31 cellular contexts compared by ENCODE assay signal in the genomic region with DNA sequence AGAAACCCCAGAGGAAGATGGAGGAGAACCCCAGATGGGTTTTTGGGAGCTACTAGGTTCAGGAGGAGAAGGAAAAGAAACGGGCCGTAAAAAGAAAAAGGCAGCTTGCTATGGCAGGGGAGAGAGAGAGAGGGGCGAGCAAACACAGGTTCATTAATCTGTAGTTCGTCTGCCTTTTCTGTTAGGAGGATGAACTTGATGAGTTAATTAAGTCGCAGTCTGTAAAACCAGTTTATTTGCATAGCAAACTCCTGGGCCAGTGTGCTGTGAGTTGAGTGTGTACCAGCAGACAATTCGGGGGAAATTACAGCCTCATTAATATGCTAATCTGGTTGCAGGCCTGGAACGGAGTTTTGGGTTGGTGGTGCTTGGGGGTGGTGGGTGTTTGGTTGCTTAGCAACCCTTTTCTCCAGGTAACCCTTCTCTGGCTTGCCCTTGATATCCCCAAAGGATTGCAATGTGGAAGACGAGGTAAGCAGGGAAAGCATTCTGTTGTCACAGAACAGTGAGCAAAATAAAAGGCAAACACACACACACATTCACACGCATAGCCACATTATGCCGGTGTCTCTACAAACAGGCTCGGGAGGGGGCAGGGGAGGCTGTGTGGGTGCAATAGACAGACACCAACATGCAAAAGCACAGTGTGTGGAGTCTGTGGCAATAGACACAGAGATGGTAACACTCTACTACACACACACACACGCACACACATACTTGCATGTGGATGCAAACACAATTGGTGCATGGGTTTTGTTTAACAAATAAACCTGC. TPM values are rescaled to one million over a fixed set of nuclear protein-coding genes. Genes with fewer than 3 reads are reported as not detected.
A peak's percentile ranks its signal among the peaks of the same experiment; 100 is the strongest.
DNase-seq lines count a peak whose midpoint lies in the region; ATAC-seq and TF ChIP-seq lines count a peak whose summit lies in the region.
"Had no signal": no experiment of that assay in that cellular context is flagged by ENCODE, and none has a peak within 500 bp of the region (broad histone marks: within the 10 kb centered on the region; RNA-seq: fewer than 3 reads in every experiment).

No MANE protein-coding gene starts in this region.

- H3K9me2 ChIP-seq in neural cell (ENCODE audit: insufficient read depth, low read length), result no peaks in the 10 kb centered on the region
- H3K9me2 ChIP-seq: SK-N-SH had no signal

- TF ChIP-seq RAD21 in neural cell (conservative IDR thresholded peaks at IDR 0.05), result no peak

- H3F3A ChIP-seq in neural cell (ENCODE audit: insufficient read depth, low read length, poor library complexity, severe bottlenecking), result no peaks in the 10 kb centered on the region

- DNase-seq in NCI-H526 treated with DMSO at 0.1 percent for 48 hours (lab: John Stamatoyannopoulos, UW) (peak; percentile 97), T-helper 1 cell (no peak)
- DNase-seq in activated CD4-positive, alpha-beta T cell treated with anti-CD3 and anti-CD28 coated beads for 4 hours, result no peak
- no peak for DNase-seq in CD4-positive, alpha-beta T cell
- DNase-seq: activated CD4-positive, alpha-beta T cell treated with anti-CD3 and anti-CD28 coated beads for 36 hours; activated gamma-delta T cell; activated T-cell treated with anti-CD3 and anti-CD28 coated beads, Interleukin-2, amount 50 U/mL, for 24 hours; Caco-2; dermis blood vessel endothelial cell; DMS79 treated with DMSO at 0.1 percent for 48 hours; gastrocnemius medialis; GOT3; kidney; MG63; natural killer cell; NCI-H1694; NCI-H82; ovary; retina; SK-N-SH; stimulated activated naive CD8-positive, alpha-beta T cell treated with anti-CD3 and anti-CD28 coated beads, Interleukin-15, Interleukin-2, amounts not matched to agents 100 U/mL and 50 U/mL, for 24 hours; T-helper 17 cell had no signal

- H3K27me3 ChIP-seq in HUES64 (ENCODE audit: insufficient read depth, low read length) (no peaks in the 10 kb centered on the region), neural cell (ENCODE audit: insufficient read depth, low read depth, low read length) (no peaks in the 10 kb centered on the region)
- peaks cover 23% of the 10 kb centered on the region for H3K27me3 ChIP-seq in CD4-positive, alpha-beta T cell (ENCODE audit: control insufficient read depth, insufficient read depth, low read length)
- H3K27me3 ChIP-seq: BLaER1 treated with 17β-estradiol and CSF1 and Interleukin-3, amounts not matched to agents 10 nM and 100 nM; ovary had no signal

- POLR2A ChIA-PET in CD4-positive, alpha-beta T cell (lab: Charles Lee), result no interaction called here

- H3K27ac ChIP-seq in HUES64 (ENCODE audit: low read depth, low read length) (no peak overlapping the region), neural cell (ENCODE audit: low read length) (peak overlapping the region; percentile 4)
- H3K27ac ChIP-seq in CD4-positive, alpha-beta T cell (ENCODE audit: low read depth, low read length), result no peak overlapping the region
- H3K27ac ChIP-seq: BLaER1 treated with 17β-estradiol and CSF1 and Interleukin-3, amounts not matched to agents 10 nM and 100 nM; gastrocnemius medialis; ovary; skin epidermis; thoracic aorta had no signal

- 38% methylated on average over 10 of the region's 12 CpGs for WGBS in HUES64

- intact Hi-C loops in CD4-positive, alpha-beta T cell (cut with DNase I, micrococcal nuclease), result no loop called here

- peak overlapping the region; percentile 25 to 76 (median 70) for H3K4me3 Mint-ChIP-seq in brain
- no peak overlapping the region for H3K4me3 Mint-ChIP-seq in CD4-positive, alpha-beta T cell
- H3K4me3 Mint-ChIP-seq: activated CD4-positive, alpha-beta T cell treated with anti-CD3 and anti-CD28 coated beads for 36 hours; activated T-cell treated with anti-CD3 and anti-CD28 coated beads, Interleukin-2, amount 50 U/mL, for 24 hours; central memory CD8-positive, alpha-beta T cell; natural killer cell; T-helper 17 cell had no signal

- peak overlapping the region; percentile 8 to 95 (median 78) for H3K27ac Mint-ChIP-seq in brain
- H3K27ac Mint-ChIP-seq in CD4-positive, alpha-beta T cell, result no peak overlapping the region
- H3K27ac Mint-ChIP-seq: activated CD4-positive, alpha-beta T cell treated with anti-CD3 and anti-CD28 coated beads for 36 hours; activated T-cell treated with anti-CD3 and anti-CD28 coated beads, Interleukin-2, amount 50 U/mL, for 24 hours; natural killer cell; T-helper 17 cell had no signal

- TF ChIP-seq CTCF in brain (conservative IDR thresholded peaks at IDR 0.05), result no peak
- TF ChIP-seq CTCF in neural cell (IDR thresholded peaks at IDR 0.05; ENCODE audit: poor library complexity, severe bottlenecking), result no peak
- TF ChIP-seq CTCF in CD4-positive, alpha-beta T cell (IDR thresholded peaks at IDR 0.05), result no peak

- peak overlapping the region; percentile 0 for H2AFZ ChIP-seq in neural cell (ENCODE audit: low read depth, low read length)

- peaks cover 26% of the 10 kb centered on the region for H3K27me3 Mint-ChIP-seq in brain
- H3K27me3 Mint-ChIP-seq in CD4-positive, alpha-beta T cell, result peaks cover 58% of the 10 kb centered on the region

- 0 out of 2 replicates have a peak overlapping the region, but pooled peaks have one; percentile 2 for H3K9ac ChIP-seq in HUES64 (ENCODE audit: low read depth, low read length)
- H3K9ac ChIP-seq in neural cell (ENCODE audit: low read length), result peak overlapping the region; percentile 32
- H3K9ac ChIP-seq: BLaER1 treated with 17β-estradiol and CSF1 and Interleukin-3, amounts not matched to agents 10 nM and 100 nM; SK-N-SH had no signal

- TF ChIP-seq EP300 in neural cell (conservative IDR thresholded peaks at IDR 0.05; ENCODE audit: poor library complexity, severe bottlenecking), result peak; percentile 29

- peaks cover 17% of the 10 kb centered on the region for H3K4me1 ChIP-seq in HUES64 (ENCODE audit: insufficient read depth, low read length)
- H3K4me1 ChIP-seq: BLaER1 treated with 17β-estradiol and CSF1 and Interleukin-3, amounts not matched to agents 10 nM and 100 nM; Caco-2; gastrocnemius medialis had no signal

- H3K79me2 ChIP-seq in neural cell (replicated peaks; ENCODE audit: insufficient read depth, low read length), result no peaks in the 10 kb centered on the region

- no peak overlapping the region for H3K4me3 ChIP-seq in HUES64 (ENCODE audit: low read length)
- peak overlapping the region; percentile 36 for H3K4me3 ChIP-seq in neural cell (ENCODE audit: low read length)
- H3K4me3 ChIP-seq: BLaER1 treated with 17β-estradiol and CSF1 and Interleukin-3, amounts not matched to agents 10 nM and 100 nM; gastrocnemius medialis; MG63; ovary; skin epidermis; thoracic aorta had no signal

- no peaks in the 10 kb centered on the region for H3K36me3 Mint-ChIP-seq in brain
- H3K36me3 Mint-ChIP-seq in CD4-positive, alpha-beta T cell (ENCODE audit: low read depth), result no peaks in the 10 kb centered on the region
- H3K36me3 Mint-ChIP-seq: natural killer cell had no signal

- CTCF ChIA-PET in CD4-positive, alpha-beta T cell (lab: Charles Lee), result no interaction called here

- no peak for ATAC-seq in CD4-positive, alpha-beta T cell (ENCODE audit: poor library complexity)
- ATAC-seq: activated CD4-positive, alpha-beta T cell treated with anti-CD3 and anti-CD28 coated beads for 36 hours; gastrocnemius medialis; natural killer cell; stimulated activated naive CD8-positive, alpha-beta T cell treated with anti-CD3 and anti-CD28 coated beads, Interleukin-15, Interleukin-2, amounts not matched to agents 100 U/mL and 50 U/mL, for 24 hours; T-helper 17 cell had no signal

- H3K4me1 Mint-ChIP-seq in brain, result peaks cover 29% of the 10 kb centered on the region
- H3K4me1 Mint-ChIP-seq in CD4-positive, alpha-beta T cell (ENCODE audit: low read depth), result no peaks in the 10 kb centered on the region
- H3K4me1 Mint-ChIP-seq: activated CD4-positive, alpha-beta T cell treated with anti-CD3 and anti-CD28 coated beads for 36 hours; central memory CD8-positive, alpha-beta T cell; T-helper 17 cell had no signal

- no peaks in the 10 kb centered on the region for H3K36me3 ChIP-seq in HUES64 (ENCODE audit: insufficient read depth, low read length)
- no peaks in the 10 kb centered on the region for H3K36me3 ChIP-seq in neural cell (ENCODE audit: insufficient read depth, low read length)
- H3K36me3 ChIP-seq: BLaER1 treated with 17β-estradiol and CSF1 and Interleukin-3, amounts not matched to agents 10 nM and 100 nM; gastrocnemius medialis; MG63; ovary; thoracic aorta had no signal

- H4K20me1 ChIP-seq in neural cell (ENCODE audit: insufficient read depth), result no peaks in the 10 kb centered on the region
- H4K20me1 ChIP-seq: BLaER1 treated with 17β-estradiol and CSF1 and Interleukin-3, amounts not matched to agents 10 nM and 100 nM had no signal

- peaks cover 0 to 13% (median 5%) of the 10 kb centered on the region in 5 experiments for H3K9me3 Mint-ChIP-seq in brain
- H3K9me3 Mint-ChIP-seq in CD4-positive, alpha-beta T cell, result no peaks in the 10 kb centered on the region
- H3K9me3 Mint-ChIP-seq: activated T-cell treated with anti-CD3 and anti-CD28 coated beads, Interleukin-2, amount 50 U/mL, for 24 hours; central memory CD8-positive, alpha-beta T cell; natural killer cell had no signal

- H3K4me2 ChIP-seq in neural cell (ENCODE audit: low read length), result peak overlapping the region; percentile 41
- H3K4me2 ChIP-seq: BLaER1 treated with 17β-estradiol and CSF1 and Interleukin-3, amounts not matched to agents 10 nM and 100 nM; SK-N-SH had no signal

- H3K9me3 ChIP-seq in HUES64 (ENCODE audit: insufficient read depth, low read depth, low read length) (no peaks in the 10 kb centered on the region), neural cell (ENCODE audit: low read length) (no peaks in the 10 kb centered on the region)
- H3K9me3 ChIP-seq in CD4-positive, alpha-beta T cell (ENCODE audit: control insufficient read depth, low read length), result no peaks in the 10 kb centered on the region
- H3K9me3 ChIP-seq: Caco-2, gastrocnemius medialis, MG63, ovary, SK-N-SH, thoracic aorta had no signal

TF ChIP-seq in neural cell, 6 proteins besides CTCF, POLR2A, EP300 and RAD21 (continues in another document):
- TF ChIP-seq SMC3 (conservative IDR thresholded peaks at IDR 0.05; ENCODE audit: poor library complexity) (no peak), MXI1 (conservative IDR thresholded peaks at IDR 0.05; ENCODE audit: poor library complexity, severe bottlenecking) (no peak)

RNA-seq across cellular contexts. Expression of a gene that starts 29.2 kb away (rescaled TPM):
- 3.0 TPM for polyA plus RNA-seq in HUES64 (2013, experiment 1 of 2)
- 4.6 TPM for polyA plus RNA-seq in HUES64 (2013, experiment 2 of 2)
- 0.10 TPM for polyA plus RNA-seq in brain (ENCODE audit: insufficient read depth, low read depth, low replicate concordance)
- 2.0 and 3.8 TPM in 2 replicates for polyA plus RNA-seq in neural cell
- polyA minus RNA-seq in neural cell, result 4.1 and 5.6 TPM in 2 replicates
- total RNA-seq in CD4-positive, alpha-beta T cell, result not detected
- total RNA-seq: activated CD4-positive, alpha-beta T cell treated with anti-CD3 and anti-CD28 coated beads for 36 hours; activated CD8-positive, alpha-beta memory T cell treated with anti-CD3 and anti-CD28 coated beads for 36 hours; dermis blood vessel endothelial cell; gastrocnemius medialis; kidney; liver; natural killer cell; ovary; T-helper 17 cell; thoracic aorta had no signal
- polyA plus RNA-seq: liver, ovary, SK-N-SH had no signal
